ENCODE assay signal across 32 cellular contexts in the genomic region with DNA sequence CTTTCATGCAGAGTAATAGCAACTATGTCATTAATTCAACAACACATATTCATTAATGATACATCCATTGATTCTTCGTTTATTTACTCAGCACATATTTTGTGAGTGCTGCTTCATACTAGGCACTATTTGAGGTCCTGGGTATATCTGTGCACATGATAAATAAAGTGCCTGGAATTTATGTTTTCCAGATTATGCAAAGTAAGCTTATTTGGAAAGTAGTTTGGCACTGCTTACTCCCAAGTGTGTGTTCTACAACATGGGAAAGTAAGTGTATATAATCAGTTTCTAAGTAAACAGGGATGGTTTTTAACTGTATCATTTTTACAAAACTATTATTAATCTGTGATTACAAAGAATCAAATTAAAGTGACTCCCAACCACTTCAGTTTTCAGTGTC. TPM values are rescaled to one million over a fixed set of nuclear protein-coding genes. Genes with fewer than 3 reads are reported as not detected.
"Had no signal": no experiment of that assay in that cellular context is flagged by ENCODE, and none has a peak within 500 bp of the region (broad histone marks: within the 10 kb centered on the region; RNA-seq: fewer than 3 reads in every experiment).

No MANE protein-coding gene starts in this region.

- H3K4me3 ChIP-seq: ascending aorta, breast epithelium, cardiac muscle cell, colonic mucosa, esophagus muscularis mucosa, gastrocnemius medialis, heart left ventricle had no signal

- H3K36me3 ChIP-seq: ascending aorta, breast epithelium, cardiac muscle cell, colonic mucosa, esophagus muscularis mucosa, gastrocnemius medialis, heart left ventricle had no signal

- DNase-seq: activated CD4-positive, alpha-beta memory T cell treated with anti-CD3 and anti-CD28 coated beads for 36 hours; activated CD4-positive, alpha-beta T cell treated with anti-CD3 and anti-CD28 coated beads for 36 hours; activated CD4-positive, alpha-beta T cell treated with anti-CD3 and anti-CD28 coated beads, Interleukin-2, amount 10 ng/mL, durations not matched to agents 24 days and 14 days; activated CD4-positive, CD25-positive, alpha-beta regulatory T cell; activated CD4-positive, CD25-positive, alpha-beta regulatory T cell treated with anti-CD3 and anti-CD28 coated beads, Interleukin-2, amount 50 U/mL, for 72 hours; activated CD8-positive, alpha-beta memory T cell treated with anti-CD3 and anti-CD28 coated beads, Interleukin-2, amount 10 ng/mL, durations not matched to agents 7 days and 5 days; activated CD8-positive, alpha-beta memory T cell treated with anti-CD3 and anti-CD28 coated beads, Interleukin-2, amount 50 U/mL, for 4 hours; activated CD8-positive, alpha-beta T cell treated with anti-CD3 and anti-CD28 coated beads, Interleukin-2, amount 10 ng/mL, durations not matched to agents 7 days and 5 days; activated gamma-delta T cell; activated naive CD4-positive, alpha-beta T cell; activated naive CD4-positive, alpha-beta T cell treated with anti-CD3 and anti-CD28 coated beads, Interleukin-2, amount 10 ng/mL, durations not matched to agents 7 days and 5 days; activated naive CD8-positive, alpha-beta T cell treated with anti-CD3 and anti-CD28 coated beads, Interleukin-2, amount 10 ng/mL, durations not matched to agents 7 days and 5 days; activated T-cell treated with anti-CD3 and anti-CD28 coated beads, Interleukin-2, amount 50 U/mL, for 1 hour; activated T-cell treated with anti-CD3 and anti-CD28 coated beads, Interleukin-2, amount 50 U/mL, for 72 hours; central memory CD4-positive, alpha-beta T cell; cerebellar nuclear complex; colonic mucosa; effector CD8-positive, alpha-beta T cell; erythroblast; gastrocnemius medialis; glutamatergic neuron; heart left ventricle; T-helper 2 cell had no signal

- ATAC-seq: activated CD4-positive, alpha-beta T cell treated with anti-CD3 and anti-CD28 coated beads for 36 hours; activated CD8-positive, alpha-beta memory T cell treated with anti-CD3 and anti-CD28 coated beads, Interleukin-2, amount 10 ng/mL, durations not matched to agents 7 days and 5 days; activated CD8-positive, alpha-beta T cell treated with anti-CD3 and anti-CD28 coated beads, Interleukin-2, amount 10 ng/mL, durations not matched to agents 7 days and 5 days; activated naive CD4-positive, alpha-beta T cell treated with anti-CD3 and anti-CD28 coated beads, Interleukin-2, amount 50 U/mL, for 72 hours; activated T-cell treated with anti-CD3 and anti-CD28 coated beads, Interleukin-2, amount 50 U/mL, for 72 hours; gastrocnemius medialis; heart left ventricle had no signal

- H3K4me1 ChIP-seq: ascending aorta, breast epithelium, colonic mucosa, esophagus muscularis mucosa, gastrocnemius medialis, heart left ventricle had no signal

- H3K27ac ChIP-seq: ascending aorta, breast epithelium, cardiac muscle cell, colonic mucosa, esophagus muscularis mucosa, foreskin keratinocyte, gastrocnemius medialis, heart left ventricle had no signal

- H3K27me3 ChIP-seq: ascending aorta, breast epithelium, cardiac muscle cell, colonic mucosa, esophagus muscularis mucosa, foreskin keratinocyte, gastrocnemius medialis, heart left ventricle had no signal

- H3K9me3 ChIP-seq: ascending aorta, breast epithelium, colonic mucosa, esophagus muscularis mucosa, gastrocnemius medialis had no signal

RNA-seq across cellular contexts. Expression of gene EPGN, which starts 16.8 kb away (rescaled TPM):
- total RNA-seq: activated CD4-positive, alpha-beta memory T cell treated with anti-CD3 and anti-CD28 coated beads for 36 hours; activated CD4-positive, alpha-beta T cell treated with anti-CD3 and anti-CD28 coated beads, Interleukin-2, amount 10 ng/mL, durations not matched to agents 24 days and 14 days; activated CD8-positive, alpha-beta memory T cell treated with anti-CD3 and anti-CD28 coated beads for 36 hours; activated CD8-positive, alpha-beta memory T cell treated with anti-CD3 and anti-CD28 coated beads, Interleukin-2, amount 10 ng/mL, durations not matched to agents 7 days and 5 days; activated CD8-positive, alpha-beta T cell treated with anti-CD3 and anti-CD28 coated beads, Interleukin-2, amount 10 ng/mL, durations not matched to agents 7 days and 5 days; activated naive CD4-positive, alpha-beta T cell treated with anti-CD3 and anti-CD28 coated beads, Interleukin-2, amount 50 U/mL, for 72 hours; activated naive CD8-positive, alpha-beta T cell treated with anti-CD3 and anti-CD28 coated beads, Interleukin-2, amount 10 ng/mL, durations not matched to agents 7 days and 5 days; ascending aorta; cardiac muscle cell; colonic mucosa; dermis microvascular lymphatic vessel endothelial cell; esophagus muscularis mucosa; gastrocnemius medialis; T-helper 1 cell treated with Interleukin-12 subunit alpha and Interleukin-12 subunit beta and Interleukin-4 antibody, amounts not matched to agents 30 ng/mL and 1 ng/mL, for 36 hours had no signal
